18 cellular contexts compared by ENCODE assay signal in genomic region chr6:41416165-41416837, GRCh38.
A peak's percentile ranks its signal among the peaks of the same experiment; 100 is the strongest.
DNase-seq lines count a peak whose midpoint lies in the region; ATAC-seq and TF ChIP-seq lines count a peak whose summit lies in the region.
"Had no signal": no experiment of that assay in that cellular context is flagged by ENCODE, and none has a peak within 500 bp of the region (broad histone marks: within the 10 kb centered on the region; RNA-seq: fewer than 3 reads in every experiment).

No MANE protein-coding gene starts in this region.

- H3K4me1 Mint-ChIP-seq in CD8-positive, alpha-beta T cell (ENCODE audit: low read depth): peaks cover 9% of the 10 kb centered on the region

- no peak overlapping the region for H3K4me3 Mint-ChIP-seq in CD8-positive, alpha-beta T cell
- H3K4me3 Mint-ChIP-seq: T-helper 1 cell treated with Interleukin-12 subunit alpha and Interleukin-12 subunit beta and Interleukin-4 antibody, amounts not matched to agents 30 μg/mL and 1 μg/mL, for 36 hours had no signal

- ATAC-seq in left cardiac atrium: no peak
- ATAC-seq in CD8-positive, alpha-beta T cell: no peak
- ATAC-seq: Right ventricle myocardium inferior had no signal

- DNase-seq in Ammon's horn (ENCODE audit: low spot score): peak; percentile 58
- peak; percentile 12 for DNase-seq in OCI-M1 (lab: John Stamatoyannopoulos, UW)
- peak; percentile 62 for DNase-seq in left kidney (ENCODE audit: low read depth, low spot score)
- DNase-seq in sigmoid colon: no peak
- DNase-seq in left cardiac atrium: no peak
- no peak for DNase-seq in tibial nerve (ENCODE audit: low spot score in 2 of 2)
- no peak for DNase-seq in CD8-positive, alpha-beta T cell
- DNase-seq: activated effector memory CD4-positive, alpha-beta T cell treated with Interleukin-2 at 50 U/mL for 16 hours; aorta; COR-L47; foreskin melanocyte; NCI-H2029; stimulated activated CD4-positive, alpha-beta T cell treated with anti-CD3 and anti-CD28 coated beads, Interleukin-15, amount 100 ng/mL, for 24 hours; stomach had no signal

- no peak overlapping the region for H3K27ac Mint-ChIP-seq in CD8-positive, alpha-beta T cell
- H3K27ac Mint-ChIP-seq: T-helper 1 cell treated with Interleukin-12 subunit alpha and Interleukin-12 subunit beta and Interleukin-4 antibody, amounts not matched to agents 30 μg/mL and 1 μg/mL, for 36 hours had no signal

- H3K27ac ChIP-seq in KOPT-K1 (ENCODE audit: low read depth, low read length, poor library complexity, severe bottlenecking): peak overlapping the region; percentile 99
- no peak overlapping the region for H3K27ac ChIP-seq in sigmoid colon
- H3K27ac ChIP-seq in tibial nerve: no peak overlapping the region
- H3K27ac ChIP-seq in CD8-positive, alpha-beta T cell (ENCODE audit: low read depth, low read length): no peak overlapping the region

- no peak for TF ChIP-seq CTCF in sigmoid colon (IDR thresholded peaks at IDR 0.05)
- TF ChIP-seq CTCF in tibial nerve (IDR thresholded peaks at IDR 0.05): no peak
- TF ChIP-seq CTCF in CD8-positive, alpha-beta T cell (IDR thresholded peaks at IDR 0.05): no peak

- H3K36me3 Mint-ChIP-seq in CD8-positive, alpha-beta T cell: no peaks in the 10 kb centered on the region

- WGBS in sigmoid colon, 2 donors: 71 to 82% methylated on average over 12 of the region's 12 CpGs
- 58 to 63% methylated on average over 12 of the region's 12 CpGs for WGBS in tibial nerve, 2 donors

- no peaks in the 10 kb centered on the region for H3K36me3 ChIP-seq in KOPT-K1 (ENCODE audit: insufficient read depth, low read length)
- H3K36me3 ChIP-seq in sigmoid colon: no peaks in the 10 kb centered on the region
- H3K36me3 ChIP-seq in tibial nerve: no peaks in the 10 kb centered on the region
- no peaks in the 10 kb centered on the region for H3K36me3 ChIP-seq in CD8-positive, alpha-beta T cell (ENCODE audit: insufficient read depth, low read length)
- H3K36me3 ChIP-seq: stomach had no signal

- H3K27me3 ChIP-seq in sigmoid colon (peaks cover 0 to 15% (median 10%) of the 10 kb centered on the region in 3 donors), tibial nerve (peaks cover 0 to 29% of the 10 kb centered on the region in 2 donors)
- peaks cover 7% of the 10 kb centered on the region for H3K27me3 ChIP-seq in CD8-positive, alpha-beta T cell (ENCODE audit: insufficient read depth, low read length)

- H3K4me1 ChIP-seq in sigmoid colon (no peaks in the 10 kb centered on the region), tibial nerve (peaks cover 0 to 3% (median 0%) of the 10 kb centered on the region in 4 donors)
- H3K4me1 ChIP-seq in CD8-positive, alpha-beta T cell (ENCODE audit: insufficient read depth, low read length): peaks cover 5% of the 10 kb centered on the region

- CTCF ChIA-PET in CD8-positive, alpha-beta T cell (lab: Charles Lee): interaction anchor here (0.7 to 1.6 kb wide), 3 partner anchors 9 to 175 kb away, joined by 3 to 9 read pairs (median 3); no protein-coding TSS in a partner anchor

- H3K9me3 Mint-ChIP-seq in CD8-positive, alpha-beta T cell: no peaks in the 10 kb centered on the region

- H3K27me3 Mint-ChIP-seq in CD8-positive, alpha-beta T cell (ENCODE audit: low read depth): peaks cover 52% of the 10 kb centered on the region

- H3K4me3 ChIP-seq in sigmoid colon (no peak overlapping the region), tibial nerve (no peak overlapping the region)
- no peak overlapping the region for H3K4me3 ChIP-seq in CD8-positive, alpha-beta T cell (ENCODE audit: low read depth, low read length)
- H3K4me3 ChIP-seq: lung, stomach had no signal

- TF ChIP-seq POLR2A in sigmoid colon (IDR thresholded peaks at IDR 0.05): no peak
- no peak for TF ChIP-seq POLR2A in tibial nerve (IDR thresholded peaks at IDR 0.05)

- no peak for TF ChIP-seq EP300 in sigmoid colon (IDR thresholded peaks at IDR 0.05)
- no peak for TF ChIP-seq EP300 in tibial nerve (IDR thresholded peaks at IDR 0.05)

- intact Hi-C loops in sigmoid colon (cut with DNase I): no loop called here
- intact Hi-C loops in left cardiac atrium (cut with DNase I): no loop called here
- intact Hi-C loops in CD8-positive, alpha-beta T cell (cut with DNase I, micrococcal nuclease): no loop called here

- POLR2A ChIA-PET in CD8-positive, alpha-beta T cell (lab: Charles Lee): no interaction called here

- H3K9me3 ChIP-seq in KOPT-K1 (ENCODE audit: insufficient read depth, low read length, poor library complexity, severe bottlenecking) (peaks cover 14% of the 10 kb centered on the region), sigmoid colon (no peaks in the 10 kb centered on the region), tibial nerve (peaks cover 0 to 8% (median 0%) of the 10 kb centered on the region in 4 donors)
- no peaks in the 10 kb centered on the region for H3K9me3 ChIP-seq in CD8-positive, alpha-beta T cell (ENCODE audit: low read length)

Comparison
In these comparisons a context has a peak if more than half of its experiments do, and no peak if none do; other contexts are left out.
1. DNase-seq: peak in Ammon's horn (single experiment), OCI-M1 (single experiment) and left kidney (single experiment); none in sigmoid colon (single experiment), left cardiac atrium (single experiment), tibial nerve (0 of 2) and CD8-positive, alpha-beta T cell (0 of 7).